34 cellular contexts compared by ENCODE assay signal in the genomic region with DNA sequence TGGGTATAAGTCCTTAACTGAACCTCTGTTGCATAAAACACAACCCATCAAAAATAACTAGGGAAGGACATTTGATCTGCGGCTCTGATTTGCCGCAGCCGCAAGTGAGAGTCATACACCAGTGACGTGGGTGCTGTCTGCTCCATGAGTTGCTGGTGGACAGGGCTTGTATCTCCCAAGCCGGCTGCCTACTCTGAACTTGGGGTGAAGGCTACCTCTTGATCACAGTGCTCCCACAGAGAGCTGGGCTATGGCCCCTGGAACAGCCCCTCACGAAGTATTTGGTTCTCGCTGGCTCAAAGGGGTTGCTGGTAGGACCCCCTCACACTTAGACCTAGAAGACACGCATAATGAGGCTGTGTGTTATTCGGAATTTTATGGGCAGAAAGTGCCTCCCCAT.
"Had no signal": no experiment of that assay in that cellular context is flagged by ENCODE, and none has a peak within 500 bp of the region (broad histone marks: within the 10 kb centered on the region; RNA-seq: fewer than 3 reads in every experiment).

No MANE protein-coding gene starts in this region.

- H3K9me3 ChIP-seq: MG63 had no signal

- H3K27ac ChIP-seq: KMS-11 had no signal

- H3K9ac ChIP-seq: KMS-11 had no signal

- H3K4me3 ChIP-seq: MG63 had no signal

- H3K36me3 ChIP-seq: MG63 had no signal

- H3K4me2 ChIP-seq: KMS-11 had no signal

- DNase-seq: Karpas-422, Kasumi-1, KG1, MG63, MM.1S, MV-4-11, NCI-H1048, NCI-H1092, NCI-H1092 treated with DMSO at 0.1 percent for 48 hours, NCI-H1105, NCI-H1105 treated with DMSO at 0.1 percent for 48 hours, NCI-H1417, NCI-H1417 treated with DMSO at 0.1 percent for 48 hours, NCI-H1436, NCI-H1436 treated with DMSO at 0.1 percent for 48 hours, NCI-H146, NCI-H1694, NCI-H1694 treated with DMSO at 0.1 percent for 48 hours, NCI-H187, NCI-H187 treated with DMSO at 0.1 percent for 48 hours, NCI-H1930, NCI-H2029, NCI-H2029 treated with DMSO at 0.1 percent for 48 hours, NCI-H2081, NCI-H2081 treated with DMSO at 0.1 percent for 48 hours, NCI-H2107, NCI-H2171, NCI-H2171 treated with DMSO at 0.1 percent for 48 hours, NCI-H2227 treated with DMSO at 0.1 percent for 48 hours, NCI-H226, NCI-H345, NCI-H446, NCI-H446 treated with DMSO at 0.1 percent for 48 hours had no signal

- H3K27me3 ChIP-seq: MG63 had no signal
